In the genomic region with DNA sequence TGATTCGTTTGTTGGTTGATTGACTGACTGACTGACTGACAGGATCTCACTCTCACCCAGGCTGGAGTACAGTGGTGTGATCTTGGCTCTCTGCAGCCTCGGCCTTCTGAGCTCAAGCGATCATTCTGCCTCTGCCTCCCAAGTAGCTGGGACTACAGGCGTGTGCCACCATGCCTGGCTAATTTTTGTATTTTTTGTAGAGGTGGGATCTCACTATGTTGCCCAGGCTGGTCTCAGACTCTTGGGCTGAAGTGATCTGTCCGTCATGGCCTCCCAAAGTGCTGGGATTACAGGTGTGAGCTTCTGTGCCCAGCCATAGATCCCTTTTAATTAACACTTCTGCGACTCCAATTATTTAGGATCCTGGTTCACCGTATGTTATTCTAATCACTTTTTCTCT, we compare ENCODE assay signal across 4 cellular contexts. TPM values are rescaled to one million over a fixed set of nuclear protein-coding genes. Genes with fewer than 3 reads are reported as not detected.
"Had no signal": no experiment of that assay in that cellular context is flagged by ENCODE, and none has a peak within 500 bp of the region (broad histone marks: within the 10 kb centered on the region; RNA-seq: fewer than 3 reads in every experiment).

No MANE protein-coding gene starts in this region.

RNA-seq across cellular contexts. Expression of gene TMEM225B, which starts 29.3 kb away (rescaled TPM):
- total RNA-seq: endothelial cell of umbilical vein, frontal cortex, left ventricle myocardium inferior, mammary epithelial cell had no signal
- polyA plus RNA-seq: mammary epithelial cell had no signal
